11 cellular contexts compared by ENCODE assay signal in the genomic region with DNA sequence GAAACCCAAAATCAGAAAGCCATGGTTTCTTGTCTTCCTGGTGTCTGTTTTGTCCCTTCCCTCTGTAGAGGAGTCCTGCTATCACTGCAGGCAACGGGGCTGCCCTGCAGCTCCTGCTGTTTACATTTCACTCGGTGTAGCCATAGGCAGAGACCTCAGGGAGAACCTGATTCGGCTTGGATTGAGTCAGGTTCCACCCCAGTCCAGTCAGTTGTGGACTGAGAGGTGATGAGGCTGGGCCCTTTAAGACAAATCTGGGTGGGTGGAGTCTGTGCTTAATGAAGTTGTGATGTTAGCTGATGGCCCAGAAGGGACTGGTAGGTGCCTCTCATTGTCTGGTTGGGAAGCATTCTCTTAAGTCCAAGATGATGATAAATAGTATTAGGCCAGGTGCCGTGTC. TPM values are rescaled to one million over a fixed set of nuclear protein-coding genes. Genes with fewer than 3 reads are reported as not detected.
DNase-seq lines count a peak whose midpoint lies in the region; ATAC-seq and TF ChIP-seq lines count a peak whose summit lies in the region.
"Had no signal": no experiment of that assay in that cellular context is flagged by ENCODE, and none has a peak within 500 bp of the region (broad histone marks: within the 10 kb centered on the region; RNA-seq: fewer than 3 reads in every experiment).

No MANE protein-coding gene starts in this region.

- TF ChIP-seq CTCF in SK-N-SH (IDR thresholded peaks at IDR 0.05) = no peak
- TF ChIP-seq CTCF in ascending aorta (IDR thresholded peaks at IDR 0.05) = no peak
- TF ChIP-seq CTCF in suprapubic skin (IDR thresholded peaks at IDR 0.05) = no peak

- H3K36me3 ChIP-seq in SK-N-SH (replicated peaks in 1 of 2; ENCODE audit: control insufficient read depth in 1 of 2, insufficient read depth in 2 of 2, low read length in 1 of 2) (no peaks in the 10 kb centered on the region), ascending aorta (no peaks in the 10 kb centered on the region), suprapubic skin (no peaks in the 10 kb centered on the region)
- H3K36me3 ChIP-seq: heart left ventricle had no signal

- H3K79me2 ChIP-seq in SK-N-SH (ENCODE audit: insufficient read depth) = peaks cover 100% of the 10 kb centered on the region

- no peak overlapping the region for H3K4me3 ChIP-seq in SK-N-SH (ENCODE audit: low read depth in 2 of 2, low read length in 1 of 2)
- H3K4me3 ChIP-seq in ascending aorta = no peak overlapping the region
- H3K4me3 ChIP-seq in suprapubic skin = no peak overlapping the region
- H3K4me3 ChIP-seq: heart left ventricle had no signal

- ATAC-seq in SK-N-SH treated with all-trans-retinoic acid at 6 μM for 48 hours (no peak), left colon (peak; percentile 14), HG02610 (IDR thresholded peaks at IDR 0.05; ENCODE audit: unreplicated experiment) (no peak)

- H2AFZ ChIP-seq in SK-N-SH (ENCODE audit: low read depth) = no peak overlapping the region

- peak overlapping the region in 1 of 2 experiments; percentile 65; a peak in 2 of 4 replicates for H3K27ac ChIP-seq in SK-N-SH (ENCODE audit: low read depth in 2 of 2, low read length in 1 of 2)
- H3K27ac ChIP-seq in ascending aorta = peak overlapping the region; percentile 52 to 71
- H3K27ac ChIP-seq in suprapubic skin = peak overlapping the region; percentile 44

- peaks cover 61% of the 10 kb centered on the region for H3F3A ChIP-seq in SK-N-SH (replicated peaks; ENCODE audit: insufficient read depth)

- DNase-seq in SK-N-SH (no peak), ascending aorta (ENCODE audit: low spot score in 2 of 2) (no peak), left colon (no peak), suprapubic skin (ENCODE audit: low spot score in 2 of 2) (no peak), AML-193 (lab: John Stamatoyannopoulos, UW) (no peak), NCI-H748 treated with DMSO at 0.1 percent for 48 hours (lab: John Stamatoyannopoulos, UW) (no peak)
- DNase-seq: activated naive CD4-positive, alpha-beta T cell; heart left ventricle; NCI-H1048 had no signal

- intact Hi-C loops in ascending aorta (cut with DNase I) = no loop called here
- intact Hi-C loops in left colon (cut with DNase I, micrococcal nuclease) = no loop called here

- H3K4me2 ChIP-seq in SK-N-SH = peak overlapping the region; percentile 53; the same call in 1 of the 2 replicates

- H3K9ac ChIP-seq in SK-N-SH = no peak overlapping the region

- TF ChIP-seq EP300 in SK-N-SH (IDR thresholded peaks at IDR 0.05; ENCODE audit: borderline replicate concordance in 1 of 2, low read depth in 1 of 2, low read length in 1 of 2) (no peak), suprapubic skin (IDR thresholded peaks at IDR 0.05) (no peak)

- H3K27me3 ChIP-seq in SK-N-SH (ENCODE audit: insufficient read depth) (no peaks in the 10 kb centered on the region), ascending aorta (no peaks in the 10 kb centered on the region), suprapubic skin (no peaks in the 10 kb centered on the region)
- H3K27me3 ChIP-seq: heart left ventricle had no signal

- H3K4me1 ChIP-seq in SK-N-SH (ENCODE audit: control insufficient read depth in 1 of 2, insufficient read depth in 2 of 2, low read depth in 1 of 2, low read length in 1 of 2) (peaks cover 31 to 53% of the 10 kb centered on the region in 2 experiments), ascending aorta (peaks cover 25 to 76% of the 10 kb centered on the region in 2 donors), suprapubic skin (peaks cover 63% of the 10 kb centered on the region)

- H3K9me2 ChIP-seq in SK-N-SH = no peaks in the 10 kb centered on the region

- POLR2A ChIA-PET in SK-N-SH (lab: Yijun Ruan, JAX) = no interaction called here

- no peak for TF ChIP-seq RAD21 in SK-N-SH (IDR thresholded peaks at IDR 0.05; ENCODE audit: low read length)

- 84% methylated on average over 3 of the region's 4 CpGs for WGBS in SK-N-SH (ENCODE audit: low lambda C conversion rate)
- WGBS in suprapubic skin = 77% methylated on average over 4 of the region's 4 CpGs

- peaks cover 21% of the 10 kb centered on the region for H4K20me1 ChIP-seq in SK-N-SH (ENCODE audit: insufficient read depth)

- no peak for TF ChIP-seq POLR2A in suprapubic skin (IDR thresholded peaks at IDR 0.05)

- H3K9me3 ChIP-seq in SK-N-SH = no peaks in the 10 kb centered on the region
- no peaks in the 10 kb centered on the region for H3K9me3 ChIP-seq in ascending aorta
- H3K9me3 ChIP-seq in suprapubic skin = no peaks in the 10 kb centered on the region
- H3K9me3 ChIP-seq: heart left ventricle had no signal

- CTCF ChIA-PET in SK-N-SH (lab: Yijun Ruan, JAX) = interaction anchor here (0.9 kb wide), 1 partner anchor 134 kb away, joined by 3 read pairs; no protein-coding TSS in a partner anchor

TF ChIP-seq in SK-N-SH, 30 proteins besides CTCF, POLR2A, EP300 and RAD21:
- TF ChIP-seq, protein P1, sequence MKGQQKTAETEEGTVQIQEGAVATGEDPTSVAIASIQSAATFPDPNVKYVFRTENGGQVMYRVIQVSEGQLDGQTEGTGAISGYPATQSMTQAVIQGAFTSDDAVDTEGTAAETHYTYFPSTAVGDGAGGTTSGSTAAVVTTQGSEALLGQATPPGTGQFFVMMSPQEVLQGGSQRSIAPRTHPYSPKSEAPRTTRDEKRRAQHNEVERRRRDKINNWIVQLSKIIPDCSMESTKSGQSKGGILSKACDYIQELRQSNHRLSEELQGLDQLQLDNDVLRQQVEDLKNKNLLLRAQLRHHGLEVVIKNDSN (IDR thresholded peaks at IDR 0.05; ENCODE audit: borderline replicate concordance, low read depth) = no peak

TF ChIP-seq in SK-N-SH treated with all-trans-retinoic acid at 6 μM for 48 hours, 23 proteins besides CTCF, POLR2A, EP300 and RAD21 (continues in another document):
- TF ChIP-seq GLIS3 (CRISPR knock-in tag; IDR thresholded peaks at IDR 0.05) = no peak
- TF ChIP-seq RARB (CRISPR knock-in tag; IDR thresholded peaks at IDR 0.05) = no peak
- TF ChIP-seq ZNF8 (CRISPR knock-in tag; IDR thresholded peaks at IDR 0.05) = no peak
- TF ChIP-seq, protein P2, sequence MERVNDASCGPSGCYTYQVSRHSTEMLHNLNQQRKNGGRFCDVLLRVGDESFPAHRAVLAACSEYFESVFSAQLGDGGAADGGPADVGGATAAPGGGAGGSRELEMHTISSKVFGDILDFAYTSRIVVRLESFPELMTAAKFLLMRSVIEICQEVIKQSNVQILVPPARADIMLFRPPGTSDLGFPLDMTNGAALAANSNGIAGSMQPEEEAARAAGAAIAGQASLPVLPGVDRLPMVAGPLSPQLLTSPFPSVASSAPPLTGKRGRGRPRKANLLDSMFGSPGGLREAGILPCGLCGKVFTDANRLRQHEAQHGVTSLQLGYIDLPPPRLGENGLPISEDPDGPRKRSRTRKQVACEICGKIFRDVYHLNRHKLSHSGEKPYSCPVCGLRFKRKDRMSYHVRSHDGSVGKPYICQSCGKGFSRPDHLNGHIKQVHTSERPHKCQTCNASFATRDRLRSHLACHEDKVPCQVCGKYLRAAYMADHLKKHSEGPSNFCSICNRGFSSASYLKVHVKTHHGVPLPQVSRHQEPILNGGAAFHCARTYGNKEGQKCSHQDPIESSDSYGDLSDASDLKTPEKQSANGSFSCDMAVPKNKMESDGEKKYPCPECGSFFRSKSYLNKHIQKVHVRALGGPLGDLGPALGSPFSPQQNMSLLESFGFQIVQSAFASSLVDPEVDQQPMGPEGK (CRISPR knock-in tag; IDR thresholded peaks at IDR 0.05; ENCODE audit: borderline replicate concordance) = no peak
- no peak for TF ChIP-seq TOX (CRISPR knock-in tag; IDR thresholded peaks at IDR 0.05; ENCODE audit: borderline replicate concordance)
- TF ChIP-seq, protein P3, sequence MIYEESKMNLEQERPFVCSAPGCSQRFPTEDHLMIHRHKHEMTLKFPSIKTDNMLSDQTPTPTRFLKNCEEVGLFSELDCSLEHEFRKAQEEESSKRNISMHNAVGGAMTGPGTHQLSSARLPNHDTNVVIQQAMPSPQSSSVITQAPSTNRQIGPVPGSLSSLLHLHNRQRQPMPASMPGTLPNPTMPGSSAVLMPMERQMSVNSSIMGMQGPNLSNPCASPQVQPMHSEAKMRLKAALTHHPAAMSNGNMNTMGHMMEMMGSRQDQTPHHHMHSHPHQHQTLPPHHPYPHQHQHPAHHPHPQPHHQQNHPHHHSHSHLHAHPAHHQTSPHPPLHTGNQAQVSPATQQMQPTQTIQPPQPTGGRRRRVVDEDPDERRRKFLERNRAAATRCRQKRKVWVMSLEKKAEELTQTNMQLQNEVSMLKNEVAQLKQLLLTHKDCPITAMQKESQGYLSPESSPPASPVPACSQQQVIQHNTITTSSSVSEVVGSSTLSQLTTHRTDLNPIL (CRISPR knock-in tag; IDR thresholded peaks at IDR 0.05; ENCODE audit: low read depth) = no peak
- TF ChIP-seq ZNF70 (CRISPR knock-in tag; IDR thresholded peaks at IDR 0.05) = no peak
- no peak for TF ChIP-seq ZFP30 (CRISPR knock-in tag; IDR thresholded peaks at IDR 0.05)
- TF ChIP-seq, protein P4, sequence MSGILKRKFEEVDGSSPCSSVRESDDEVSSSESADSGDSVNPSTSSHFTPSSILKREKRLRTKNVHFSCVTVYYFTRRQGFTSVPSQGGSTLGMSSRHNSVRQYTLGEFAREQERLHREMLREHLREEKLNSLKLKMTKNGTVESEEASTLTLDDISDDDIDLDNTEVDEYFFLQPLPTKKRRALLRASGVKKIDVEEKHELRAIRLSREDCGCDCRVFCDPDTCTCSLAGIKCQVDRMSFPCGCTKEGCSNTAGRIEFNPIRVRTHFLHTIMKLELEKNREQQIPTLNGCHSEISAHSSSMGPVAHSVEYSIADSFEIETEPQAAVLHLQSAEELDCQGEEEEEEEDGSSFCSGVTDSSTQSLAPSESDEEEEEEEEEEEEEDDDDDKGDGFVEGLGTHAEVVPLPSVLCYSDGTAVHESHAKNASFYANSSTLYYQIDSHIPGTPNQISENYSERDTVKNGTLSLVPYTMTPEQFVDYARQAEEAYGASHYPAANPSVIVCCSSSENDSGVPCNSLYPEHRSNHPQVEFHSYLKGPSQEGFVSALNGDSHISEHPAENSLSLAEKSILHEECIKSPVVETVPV (CRISPR knock-in tag; IDR thresholded peaks at IDR 0.05) = no peak
- no peak for TF ChIP-seq ZC3H10 (CRISPR knock-in tag; IDR thresholded peaks at IDR 0.05)

RNA-seq across cellular contexts. Expression of a gene that starts 35.7 kb away (rescaled TPM):
- polyA plus RNA-seq in SK-N-SH (2012; rRNA removed) = 115 and 127 TPM in 2 replicates
- polyA plus RNA-seq in SK-N-SH (2012; cell fraction: cytosol; rRNA removed) = 44.1 and 52.4 TPM in 2 replicates
- polyA plus RNA-seq in SK-N-SH (2012; cell fraction: nucleus; rRNA removed) = 397 and 536 TPM in 2 replicates
- 144 TPM for total RNA-seq in ascending aorta
- total RNA-seq in left colon = 100 to 1,000 TPM; 410 to 585 TPM
- 100 to 1,000 TPM; 143 to 186 (median 150) TPM for total RNA-seq in suprapubic skin
